Comparison of ENCODE assay signal across 9 cellular contexts in genomic region chrX:80721186-80721585, GRCh38.
"Had no signal": no experiment of that assay in that cellular context is flagged by ENCODE, and none has a peak within 500 bp of the region (broad histone marks: within the 10 kb centered on the region; RNA-seq: fewer than 3 reads in every experiment).

No MANE protein-coding gene starts in this region.

- H3K4me2 ChIP-seq: GM23338 had no signal

- ATAC-seq: GM23338, K562 had no signal

- FAIRE-seq: H1, H54, K562 had no signal

- DNase-seq: H9, HCEC 1CT, HFFc6, IMR-90 had no signal

- H3K4me3 ChIP-seq: GM23338, K562 had no signal

- H3K27ac ChIP-seq: HL-60 had no signal
